19 cellular contexts compared by ENCODE assay signal in the genomic region with DNA sequence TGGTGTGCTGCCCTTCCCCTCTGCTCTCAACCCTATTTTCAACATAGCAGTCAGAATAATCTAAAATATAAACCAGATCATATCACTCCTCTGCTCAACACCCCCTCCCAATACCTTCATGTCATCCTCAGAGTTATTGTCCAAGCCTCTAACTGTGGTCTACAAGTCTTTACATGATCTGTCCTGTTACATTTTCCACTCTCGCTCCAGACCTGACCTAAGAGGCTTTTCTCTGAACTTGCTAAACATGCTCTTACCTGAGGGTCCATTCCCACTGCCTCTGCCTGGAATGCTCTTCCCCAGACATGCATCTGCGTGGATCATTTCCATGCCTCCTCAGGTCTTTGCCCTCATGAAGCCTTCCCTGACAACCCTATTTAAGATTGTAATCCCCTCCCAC. TPM values are rescaled to one million over a fixed set of nuclear protein-coding genes. Genes with fewer than 3 reads are reported as not detected.
DNase-seq lines count a peak whose midpoint lies in the region; ATAC-seq and TF ChIP-seq lines count a peak whose summit lies in the region.
"Had no signal": no experiment of that assay in that cellular context is flagged by ENCODE, and none has a peak within 500 bp of the region (broad histone marks: within the 10 kb centered on the region; RNA-seq: fewer than 3 reads in every experiment).

No MANE protein-coding gene starts in this region.

- H3K27me3 Mint-ChIP-seq in activated T-cell treated with anti-CD3 and anti-CD28 coated beads, Interleukin-2, amount 50 U/mL, for 24 hours, result no peaks in the 10 kb centered on the region
- peaks cover 2% of the 10 kb centered on the region for H3K27me3 Mint-ChIP-seq in activated T-helper 1 cell treated with anti-CD3 and anti-CD28 coated beads, Interleukin-12 subunit alpha, Interleukin-12 subunit beta, Interleukin-2, Interleukin-4 antibody, amounts not matched to agents 30 ng/mL and 10 ng/mL and 1 ng/mL, durations not matched to agents 14 hours and 24 hours and 36 hours (ENCODE audit: insufficient read depth)

- TF ChIP-seq CTCF in heart left ventricle (IDR thresholded peaks at IDR 0.05) (no peak), heart right ventricle (IDR thresholded peaks at IDR 0.05) (no peak), vagina (IDR thresholded peaks at IDR 0.05) (no peak)

- WGBS in heart left ventricle, 4 donors, result 96 to 100% (median 99%) methylated on average over 2 of the region's 2 CpGs
- WGBS in heart right ventricle, 2 donors, result 99 to 100% methylated on average over 2 of the region's 2 CpGs

- intact Hi-C loops in heart left ventricle (cut with DNase I), result no loop called here
- intact Hi-C loops in left cardiac atrium (cut with DNase I), result no loop called here
- intact Hi-C loops in heart right ventricle (cut with DNase I), result no loop called here
- intact Hi-C loops in vagina (cut with DNase I), result no loop called here
- intact Hi-C loops in activated T-helper 1 cell treated with anti-CD3 and anti-CD28 coated beads, Interleukin-12 subunit alpha, Interleukin-12 subunit beta, Interleukin-2, Interleukin-4 antibody, amounts not matched to agents 30 ng/mL and 10 ng/mL and 1 ng/mL, durations not matched to agents 14 hours and 24 hours and 36 hours (cut with micrococcal nuclease), result no loop called here

- no peak overlapping the region for H3K4me3 Mint-ChIP-seq in activated T-cell treated with anti-CD3 and anti-CD28 coated beads, Interleukin-2, amount 50 U/mL, for 24 hours
- no peak overlapping the region for H3K4me3 Mint-ChIP-seq in activated T-helper 1 cell treated with anti-CD3 and anti-CD28 coated beads, Interleukin-12 subunit alpha, Interleukin-12 subunit beta, Interleukin-2, Interleukin-4 antibody, amounts not matched to agents 30 ng/mL and 10 ng/mL and 1 ng/mL, durations not matched to agents 14 hours and 24 hours and 36 hours
- H3K4me3 Mint-ChIP-seq: activated CD8-positive, alpha-beta T cell treated with anti-CD3 and anti-CD28 coated beads for 36 hours; activated naive CD8-positive, alpha-beta T cell treated with anti-CD3 and anti-CD28 coated beads, Interleukin-2, amount 10 ng/mL, durations not matched to agents 7 days and 5 days; activated T-cell treated with anti-CD3 and anti-CD28 coated beads, Interleukin-2, amount 50 U/mL, for 72 hours; CD14-positive monocyte; WTC11 had no signal

- H3K27ac ChIP-seq in heart left ventricle, result peak overlapping the region; percentile 14 to 86 (median 71)
- H3K27ac ChIP-seq in heart right ventricle, result peak overlapping the region; percentile 3 to 87 (median 80)
- no peak overlapping the region for H3K27ac ChIP-seq in vagina
- no peak overlapping the region for H3K27ac ChIP-seq in SJCRH30
- H3K27ac ChIP-seq: brain microvascular endothelial cell, SJSA1 had no signal

- H3K4me1 ChIP-seq in heart left ventricle (peaks cover 0 to 58% (median 36%) of the 10 kb centered on the region in 12 donors), heart right ventricle (peaks cover 0 to 57% (median 36%) of the 10 kb centered on the region in 9 donors), vagina (peaks cover 7% of the 10 kb centered on the region), SJCRH30 (no peaks in the 10 kb centered on the region; the same call in 1 of the 2 replicates)

- no peaks in the 10 kb centered on the region for H3K4me1 Mint-ChIP-seq in activated T-cell treated with anti-CD3 and anti-CD28 coated beads, Interleukin-2, amount 50 U/mL, for 24 hours (ENCODE audit: low read depth)
- no peaks in the 10 kb centered on the region for H3K4me1 Mint-ChIP-seq in activated T-helper 1 cell treated with anti-CD3 and anti-CD28 coated beads, Interleukin-12 subunit alpha, Interleukin-12 subunit beta, Interleukin-2, Interleukin-4 antibody, amounts not matched to agents 30 ng/mL and 10 ng/mL and 1 ng/mL, durations not matched to agents 14 hours and 24 hours and 36 hours (ENCODE audit: low read depth)
- H3K4me1 Mint-ChIP-seq: activated naive CD8-positive, alpha-beta T cell treated with anti-CD3 and anti-CD28 coated beads, Interleukin-2, amount 10 ng/mL, durations not matched to agents 7 days and 5 days; WTC11 had no signal

- no peaks in the 10 kb centered on the region for H3K36me3 Mint-ChIP-seq in activated T-cell treated with anti-CD3 and anti-CD28 coated beads, Interleukin-2, amount 50 U/mL, for 24 hours (ENCODE audit: low read depth)
- no peaks in the 10 kb centered on the region for H3K36me3 Mint-ChIP-seq in activated T-helper 1 cell treated with anti-CD3 and anti-CD28 coated beads, Interleukin-12 subunit alpha, Interleukin-12 subunit beta, Interleukin-2, Interleukin-4 antibody, amounts not matched to agents 30 ng/mL and 10 ng/mL and 1 ng/mL, durations not matched to agents 14 hours and 24 hours and 36 hours (ENCODE audit: low read depth)
- H3K36me3 Mint-ChIP-seq: WTC11 had no signal

- H3K9me3 Mint-ChIP-seq in activated T-cell treated with anti-CD3 and anti-CD28 coated beads, Interleukin-2, amount 50 U/mL, for 24 hours, result no peaks in the 10 kb centered on the region
- H3K9me3 Mint-ChIP-seq in activated T-helper 1 cell treated with anti-CD3 and anti-CD28 coated beads, Interleukin-12 subunit alpha, Interleukin-12 subunit beta, Interleukin-2, Interleukin-4 antibody, amounts not matched to agents 30 ng/mL and 10 ng/mL and 1 ng/mL, durations not matched to agents 14 hours and 24 hours and 36 hours, result no peaks in the 10 kb centered on the region
- H3K9me3 Mint-ChIP-seq: activated CD8-positive, alpha-beta T cell treated with anti-CD3 and anti-CD28 coated beads for 36 hours; activated naive CD8-positive, alpha-beta T cell treated with anti-CD3 and anti-CD28 coated beads, Interleukin-2, amount 10 ng/mL, durations not matched to agents 7 days and 5 days; activated T-cell treated with anti-CD3 and anti-CD28 coated beads, Interleukin-2, amount 50 U/mL, for 72 hours; CD14-positive monocyte; WTC11 had no signal

- no peak for ATAC-seq in heart left ventricle
- no peak for ATAC-seq in left cardiac atrium
- ATAC-seq in HG03457 (IDR thresholded peaks at IDR 0.05; ENCODE audit: unreplicated experiment), result peak; percentile 6
- peak in 4 of 8 donors; percentile 1 to 9 (median 8) for ATAC-seq in heart right ventricle
- ATAC-seq: WTC11 had no signal

- no peak for DNase-seq in heart left ventricle
- no peak for DNase-seq in left cardiac atrium
- no peak for DNase-seq in heart right ventricle
- no peak for DNase-seq in vagina (ENCODE audit: extremely low spot score in 2 of 2)
- no peak for DNase-seq in SJCRH30
- DNase-seq in activated T-cell treated with anti-CD3 and anti-CD28 coated beads, Interleukin-2, amount 50 U/mL, for 24 hours, result no peak
- no peak for DNase-seq in activated T-helper 1 cell treated with anti-CD3 and anti-CD28 coated beads, Interleukin-12 subunit alpha, Interleukin-12 subunit beta, Interleukin-2, Interleukin-4 antibody, amounts not matched to agents 30 ng/mL and 10 ng/mL and 1 ng/mL, durations not matched to agents 14 hours and 24 hours and 36 hours (ENCODE audit: low spot score)
- DNase-seq: activated CD8-positive, alpha-beta T cell treated with anti-CD3 and anti-CD28 coated beads for 36 hours; activated naive CD8-positive, alpha-beta T cell treated with anti-CD3 and anti-CD28 coated beads, Interleukin-2, amount 10 ng/mL, durations not matched to agents 7 days and 5 days; activated T-cell treated with anti-CD3 and anti-CD28 coated beads, Interleukin-2, amount 50 U/mL, for 72 hours; brain microvascular endothelial cell; NCI-H1930; NCI-H446; stimulated activated CD4-positive, alpha-beta T cell treated with anti-CD3 and anti-CD28 coated beads, Interleukin-4, amount 100 ng/mL, for 1 hour had no signal

- no peak overlapping the region for H3K4me3 ChIP-seq in heart left ventricle
- no peak overlapping the region for H3K4me3 ChIP-seq in heart right ventricle
- no peak overlapping the region for H3K4me3 ChIP-seq in vagina
- H3K4me3 ChIP-seq in SJCRH30, result no peak overlapping the region
- H3K4me3 ChIP-seq: SJSA1 had no signal

- no peak for TF ChIP-seq POLR2A in heart left ventricle (IDR thresholded peaks at IDR 0.05)
- TF ChIP-seq POLR2A in vagina (IDR thresholded peaks at IDR 0.05), result no peak

- H3K27ac Mint-ChIP-seq in activated T-cell treated with anti-CD3 and anti-CD28 coated beads, Interleukin-2, amount 50 U/mL, for 24 hours, result no peak overlapping the region
- no peak overlapping the region for H3K27ac Mint-ChIP-seq in activated T-helper 1 cell treated with anti-CD3 and anti-CD28 coated beads, Interleukin-12 subunit alpha, Interleukin-12 subunit beta, Interleukin-2, Interleukin-4 antibody, amounts not matched to agents 30 ng/mL and 10 ng/mL and 1 ng/mL, durations not matched to agents 14 hours and 24 hours and 36 hours
- H3K27ac Mint-ChIP-seq: activated CD8-positive, alpha-beta T cell treated with anti-CD3 and anti-CD28 coated beads for 36 hours; activated naive CD8-positive, alpha-beta T cell treated with anti-CD3 and anti-CD28 coated beads, Interleukin-2, amount 10 ng/mL, durations not matched to agents 7 days and 5 days; activated T-cell treated with anti-CD3 and anti-CD28 coated beads, Interleukin-2, amount 50 U/mL, for 72 hours; CD14-positive monocyte; WTC11 had no signal

- H3K27me3 ChIP-seq in heart left ventricle, result no peaks in the 10 kb centered on the region
- H3K27me3 ChIP-seq in heart right ventricle, result no peaks in the 10 kb centered on the region
- no peaks in the 10 kb centered on the region for H3K27me3 ChIP-seq in vagina
- no peaks in the 10 kb centered on the region; the same call in 1 of the 2 replicates for H3K27me3 ChIP-seq in SJCRH30
- H3K27me3 ChIP-seq: brain microvascular endothelial cell, SJSA1 had no signal

- H3K9me3 ChIP-seq in heart left ventricle (no peaks in the 10 kb centered on the region), heart right ventricle (no peaks in the 10 kb centered on the region), vagina (no peaks in the 10 kb centered on the region), SJCRH30 (replicated peaks) (no peaks in the 10 kb centered on the region)
- H3K9me3 ChIP-seq: SJSA1 had no signal

- peaks cover 0 to 13% (median 0%) of the 10 kb centered on the region in 9 donors for H3K36me3 ChIP-seq in heart left ventricle
- peaks cover 0 to 38% (median 0%) of the 10 kb centered on the region in 9 donors for H3K36me3 ChIP-seq in heart right ventricle
- peaks cover 0 to 4% of the 10 kb centered on the region in 2 donors for H3K36me3 ChIP-seq in vagina
- H3K36me3 ChIP-seq in SJCRH30, result no peaks in the 10 kb centered on the region
- H3K36me3 ChIP-seq: SJSA1 had no signal

RNA-seq across cellular contexts. Expression of a gene that starts 12.0 kb away (rescaled TPM):
- 10 to 100 TPM; 20.0 to 41.3 (median 29.0) TPM for total RNA-seq in heart left ventricle
- polyA plus RNA-seq in heart left ventricle, result 10 to 100 TPM; 11.8 to 16.6 TPM
- total RNA-seq in left cardiac atrium, result 10 to 100 TPM; 15.0 to 15.5 TPM
- 10 to 100 TPM; 25.0 to 38.6 (median 32.0) TPM for total RNA-seq in heart right ventricle
- 10 to 100 TPM in 1 of 2 donors, 1 to 10 TPM in 1; 6.9 to 12.1 TPM for polyA plus RNA-seq in heart right ventricle
- total RNA-seq in vagina, result 0.49 TPM
- 0.36 and 0.48 TPM in 2 replicates for total RNA-seq in SJCRH30 (2014; rRNA removed; shearing (Covaris generic))
- total RNA-seq in activated T-helper 1 cell treated with anti-CD3 and anti-CD28 coated beads, Interleukin-12 subunit alpha, Interleukin-12 subunit beta, Interleukin-2, Interleukin-4 antibody, amounts not matched to agents 30 ng/mL and 10 ng/mL and 1 ng/mL, durations not matched to agents 14 hours and 24 hours and 36 hours, result 0.36 and 0.47 TPM in 2 replicates
- total RNA-seq: epithelial cell of proximal tubule had no signal

RNA-seq across cellular contexts. Expression of a gene that starts 28.5 kb away (rescaled TPM):
- total RNA-seq in heart left ventricle, result 10 to 100 TPM; 14.9 to 37.0 (median 22.9) TPM
- polyA plus RNA-seq in heart left ventricle, result 10 to 100 TPM; 16.3 to 30.1 TPM
- 10 to 100 TPM; 15.4 to 20.3 TPM for total RNA-seq in left cardiac atrium
- total RNA-seq in heart right ventricle, result 10 to 100 TPM; 19.9 to 34.9 (median 24.3) TPM
- 10 to 100 TPM; 10.2 to 28.6 TPM for polyA plus RNA-seq in heart right ventricle
- 25.8 TPM for total RNA-seq in vagina
- total RNA-seq in SJCRH30 (2014; rRNA removed; shearing (Covaris generic)), result 25.3 and 27.8 TPM in 2 replicates
- 8.3 and 9.2 TPM in 2 replicates for total RNA-seq in activated T-helper 1 cell treated with anti-CD3 and anti-CD28 coated beads, Interleukin-12 subunit alpha, Interleukin-12 subunit beta, Interleukin-2, Interleukin-4 antibody, amounts not matched to agents 30 ng/mL and 10 ng/mL and 1 ng/mL, durations not matched to agents 14 hours and 24 hours and 36 hours

Comparison
In these comparisons a context has a peak if more than half of its experiments do, and no peak if none do; other contexts are left out.
1. H3K27ac ChIP-seq: peak in heart left ventricle (12 of 12) and heart right ventricle (10 of 10); none in vagina (single experiment) and SJCRH30 (single experiment).
2. RNA of a gene that starts 12.0 kb away (total RNA-seq): 25.0 to 38.6 TPM in heart right ventricle, 20.0 to 41.3 TPM in heart left ventricle and 15.0 to 15.5 TPM in left cardiac atrium; 0.49 TPM in vagina (single experiment), 0.36 to 0.47 TPM in activated T-helper 1 cell treated with anti-CD3 and anti-CD28 coated beads, Interleukin-12 subunit alpha, Interleukin-12 subunit beta, Interleukin-2, Interleukin-4 antibody, amounts not matched to agents 30 ng/mL and 10 ng/mL and 1 ng/mL, durations not matched to agents 14 hours and 24 hours and 36 hours and 0.36 to 0.48 TPM in SJCRH30; every median in the first group is over 10 times any median in the second.